Comparison of ENCODE assay signal across 1 cellular context in the genomic region with DNA sequence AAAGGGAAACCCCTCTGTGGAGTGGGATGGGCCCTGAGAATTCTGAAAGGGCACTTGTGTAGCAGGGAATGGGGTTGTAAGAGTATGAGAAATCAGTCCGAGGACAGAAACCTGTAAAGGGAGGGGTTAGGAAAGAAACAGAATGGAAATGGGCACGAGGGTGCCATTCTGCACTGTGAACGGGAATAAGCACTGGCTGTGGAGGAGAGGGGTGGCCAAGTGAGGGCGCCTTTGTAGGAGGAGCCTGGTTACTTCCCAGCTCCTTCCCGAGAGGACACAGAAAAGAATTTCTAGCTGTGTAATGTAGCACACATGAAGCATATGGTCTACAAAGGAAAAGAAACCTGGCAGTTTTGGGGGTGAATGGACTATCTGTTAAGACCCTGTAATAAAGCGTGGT.
TF ChIP-seq lines count a peak whose summit lies in the region.

No MANE protein-coding gene starts in this region.

TF ChIP-seq in GM23338, 12 proteins besides CTCF, POLR2A, EP300 and RAD21:
- no peak for TF ChIP-seq STAT1 (IDR thresholded peaks at IDR 0.05; ENCODE audit: unreplicated experiment)
- no peak for TF ChIP-seq POLR2AphosphoS5 (IDR thresholded peaks at IDR 0.05; ENCODE audit: low read depth)
- no peak for TF ChIP-seq EZH2phosphoT487 (IDR thresholded peaks at IDR 0.05; ENCODE audit: unreplicated experiment)
- TF ChIP-seq EZH2 (IDR thresholded peaks at IDR 0.05; ENCODE audit: low read depth, unreplicated experiment), result no peak
- no peak for TF ChIP-seq ZNF114 (CRISPR knock-in tag; IDR thresholded peaks at IDR 0.05)
- no peak for TF ChIP-seq JUNB (IDR thresholded peaks at IDR 0.05; ENCODE audit: unreplicated experiment)
- TF ChIP-seq NANOG (IDR thresholded peaks at IDR 0.05; ENCODE audit: borderline replicate concordance), result no peak
- TF ChIP-seq, protein P1, sequence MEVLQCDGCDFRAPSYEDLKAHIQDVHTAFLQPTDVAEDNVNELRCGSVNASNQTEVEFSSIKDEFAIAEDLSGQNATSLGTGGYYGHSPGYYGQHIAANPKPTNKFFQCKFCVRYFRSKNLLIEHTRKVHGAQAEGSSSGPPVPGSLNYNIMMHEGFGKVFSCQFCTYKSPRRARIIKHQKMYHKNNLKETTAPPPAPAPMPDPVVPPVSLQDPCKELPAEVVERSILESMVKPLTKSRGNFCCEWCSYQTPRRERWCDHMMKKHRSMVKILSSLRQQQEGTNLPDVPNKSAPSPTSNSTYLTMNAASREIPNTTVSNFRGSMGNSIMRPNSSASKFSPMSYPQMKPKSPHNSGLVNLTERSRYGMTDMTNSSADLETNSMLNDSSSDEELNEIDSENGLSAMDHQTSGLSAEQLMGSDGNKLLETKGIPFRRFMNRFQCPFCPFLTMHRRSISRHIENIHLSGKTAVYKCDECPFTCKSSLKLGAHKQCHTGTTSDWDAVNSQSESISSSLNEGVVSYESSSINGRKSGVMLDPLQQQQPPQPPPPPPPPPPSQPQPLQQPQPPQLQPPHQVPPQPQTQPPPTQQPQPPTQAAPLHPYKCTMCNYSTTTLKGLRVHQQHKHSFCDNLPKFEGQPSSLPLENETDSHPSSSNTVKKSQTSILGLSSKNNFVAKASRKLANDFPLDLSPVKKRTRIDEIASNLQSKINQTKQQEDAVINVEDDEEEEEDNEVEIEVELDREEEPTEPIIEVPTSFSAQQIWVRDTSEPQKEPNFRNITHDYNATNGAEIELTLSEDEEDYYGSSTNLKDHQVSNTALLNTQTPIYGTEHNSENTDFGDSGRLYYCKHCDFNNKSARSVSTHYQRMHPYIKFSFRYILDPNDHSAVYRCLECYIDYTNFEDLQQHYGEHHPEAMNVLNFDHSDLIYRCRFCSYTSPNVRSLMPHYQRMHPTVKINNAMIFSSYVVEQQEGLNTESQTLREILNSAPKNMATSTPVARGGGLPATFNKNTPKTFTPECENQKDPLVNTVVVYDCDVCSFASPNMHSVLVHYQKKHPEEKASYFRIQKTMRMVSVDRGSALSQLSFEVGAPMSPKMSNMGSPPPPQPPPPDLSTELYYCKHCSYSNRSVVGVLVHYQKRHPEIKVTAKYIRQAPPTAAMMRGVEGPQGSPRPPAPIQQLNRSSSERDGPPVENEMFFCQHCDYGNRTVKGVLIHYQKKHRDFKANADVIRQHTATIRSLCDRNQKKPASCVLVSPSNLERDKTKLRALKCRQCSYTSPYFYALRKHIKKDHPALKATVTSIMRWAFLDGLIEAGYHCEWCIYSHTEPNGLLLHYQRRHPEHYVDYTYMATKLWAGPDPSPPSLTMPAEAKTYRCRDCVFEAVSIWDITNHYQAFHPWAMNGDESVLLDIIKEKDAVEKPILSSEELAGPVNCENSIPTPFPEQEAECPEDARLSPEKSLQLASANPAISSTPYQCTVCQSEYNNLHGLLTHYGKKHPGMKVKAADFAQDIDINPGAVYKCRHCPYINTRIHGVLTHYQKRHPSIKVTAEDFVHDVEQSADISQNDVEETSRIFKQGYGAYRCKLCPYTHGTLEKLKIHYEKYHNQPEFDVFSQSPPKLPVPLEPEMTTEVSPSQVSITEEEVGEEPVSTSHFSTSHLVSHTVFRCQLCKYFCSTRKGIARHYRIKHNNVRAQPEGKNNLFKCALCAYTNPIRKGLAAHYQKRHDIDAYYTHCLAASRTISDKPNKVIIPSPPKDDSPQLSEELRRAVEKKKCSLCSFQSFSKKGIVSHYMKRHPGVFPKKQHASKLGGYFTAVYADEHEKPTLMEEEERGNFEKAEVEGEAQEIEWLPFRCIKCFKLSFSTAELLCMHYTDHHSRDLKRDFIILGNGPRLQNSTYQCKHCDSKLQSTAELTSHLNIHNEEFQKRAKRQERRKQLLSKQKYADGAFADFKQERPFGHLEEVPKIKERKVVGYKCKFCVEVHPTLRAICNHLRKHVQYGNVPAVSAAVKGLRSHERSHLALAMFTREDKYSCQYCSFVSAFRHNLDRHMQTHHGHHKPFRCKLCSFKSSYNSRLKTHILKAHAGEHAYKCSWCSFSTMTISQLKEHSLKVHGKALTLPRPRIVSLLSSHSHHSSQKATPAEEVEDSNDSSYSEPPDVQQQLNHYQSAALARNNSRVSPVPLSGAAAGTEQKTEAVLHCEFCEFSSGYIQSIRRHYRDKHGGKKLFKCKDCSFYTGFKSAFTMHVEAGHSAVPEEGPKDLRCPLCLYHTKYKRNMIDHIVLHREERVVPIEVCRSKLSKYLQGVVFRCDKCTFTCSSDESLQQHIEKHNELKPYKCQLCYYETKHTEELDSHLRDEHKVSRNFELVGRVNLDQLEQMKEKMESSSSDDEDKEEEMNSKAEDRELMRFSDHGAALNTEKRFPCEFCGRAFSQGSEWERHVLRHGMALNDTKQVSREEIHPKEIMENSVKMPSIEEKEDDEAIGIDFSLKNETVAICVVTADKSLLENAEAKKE (CRISPR knock-in tag; IDR thresholded peaks at IDR 0.05), result no peak
- TF ChIP-seq, protein P2, sequence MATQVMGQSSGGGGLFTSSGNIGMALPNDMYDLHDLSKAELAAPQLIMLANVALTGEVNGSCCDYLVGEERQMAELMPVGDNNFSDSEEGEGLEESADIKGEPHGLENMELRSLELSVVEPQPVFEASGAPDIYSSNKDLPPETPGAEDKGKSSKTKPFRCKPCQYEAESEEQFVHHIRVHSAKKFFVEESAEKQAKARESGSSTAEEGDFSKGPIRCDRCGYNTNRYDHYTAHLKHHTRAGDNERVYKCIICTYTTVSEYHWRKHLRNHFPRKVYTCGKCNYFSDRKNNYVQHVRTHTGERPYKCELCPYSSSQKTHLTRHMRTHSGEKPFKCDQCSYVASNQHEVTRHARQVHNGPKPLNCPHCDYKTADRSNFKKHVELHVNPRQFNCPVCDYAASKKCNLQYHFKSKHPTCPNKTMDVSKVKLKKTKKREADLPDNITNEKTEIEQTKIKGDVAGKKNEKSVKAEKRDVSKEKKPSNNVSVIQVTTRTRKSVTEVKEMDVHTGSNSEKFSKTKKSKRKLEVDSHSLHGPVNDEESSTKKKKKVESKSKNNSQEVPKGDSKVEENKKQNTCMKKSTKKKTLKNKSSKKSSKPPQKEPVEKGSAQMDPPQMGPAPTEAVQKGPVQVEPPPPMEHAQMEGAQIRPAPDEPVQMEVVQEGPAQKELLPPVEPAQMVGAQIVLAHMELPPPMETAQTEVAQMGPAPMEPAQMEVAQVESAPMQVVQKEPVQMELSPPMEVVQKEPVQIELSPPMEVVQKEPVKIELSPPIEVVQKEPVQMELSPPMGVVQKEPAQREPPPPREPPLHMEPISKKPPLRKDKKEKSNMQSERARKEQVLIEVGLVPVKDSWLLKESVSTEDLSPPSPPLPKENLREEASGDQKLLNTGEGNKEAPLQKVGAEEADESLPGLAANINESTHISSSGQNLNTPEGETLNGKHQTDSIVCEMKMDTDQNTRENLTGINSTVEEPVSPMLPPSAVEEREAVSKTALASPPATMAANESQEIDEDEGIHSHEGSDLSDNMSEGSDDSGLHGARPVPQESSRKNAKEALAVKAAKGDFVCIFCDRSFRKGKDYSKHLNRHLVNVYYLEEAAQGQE (IDR thresholded peaks at IDR 0.05; ENCODE audit: unreplicated experiment), result no peak
- TF ChIP-seq ZNF331 (CRISPR knock-in tag; IDR thresholded peaks at IDR 0.05; ENCODE audit: low read depth), result no peak
- TF ChIP-seq CREB1 (CRISPR knock-in tag; IDR thresholded peaks at IDR 0.05; ENCODE audit: low read depth), result no peak
- TF ChIP-seq, protein P3, sequence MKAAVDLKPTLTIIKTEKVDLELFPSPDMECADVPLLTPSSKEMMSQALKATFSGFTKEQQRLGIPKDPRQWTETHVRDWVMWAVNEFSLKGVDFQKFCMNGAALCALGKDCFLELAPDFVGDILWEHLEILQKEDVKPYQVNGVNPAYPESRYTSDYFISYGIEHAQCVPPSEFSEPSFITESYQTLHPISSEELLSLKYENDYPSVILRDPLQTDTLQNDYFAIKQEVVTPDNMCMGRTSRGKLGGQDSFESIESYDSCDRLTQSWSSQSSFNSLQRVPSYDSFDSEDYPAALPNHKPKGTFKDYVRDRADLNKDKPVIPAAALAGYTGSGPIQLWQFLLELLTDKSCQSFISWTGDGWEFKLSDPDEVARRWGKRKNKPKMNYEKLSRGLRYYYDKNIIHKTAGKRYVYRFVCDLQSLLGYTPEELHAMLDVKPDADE (IDR thresholded peaks at IDR 0.05), result no peak
TF ChIP-seq in GM23338: peak in this region for 0.
